ENCODE assay signal across 8 cellular contexts in genomic region chr11:98059488-98059887, GRCh38.
"Had no signal": no experiment of that assay in that cellular context is flagged by ENCODE, and none has a peak within 500 bp of the region (broad histone marks: within the 10 kb centered on the region; RNA-seq: fewer than 3 reads in every experiment).

No MANE protein-coding gene starts in this region.

- FAIRE-seq: G401.6, GM12878, GM12891, GM12892, GM18507, GM19239 had no signal

- DNase-seq: GDM1, GF-D8 had no signal

- H3K4me3 ChIP-seq: GM12878 had no signal

- ATAC-seq: GM12878 had no signal
